ENCODE assay signal across 8 cellular contexts in genomic region chr10:96025566-96025965, GRCh38. TPM values are rescaled to one million over a fixed set of nuclear protein-coding genes. Genes with fewer than 3 reads are reported as not detected.
A peak's percentile ranks its signal among the peaks of the same experiment; 100 is the strongest.
DNase-seq lines count a peak whose midpoint lies in the region; ATAC-seq and TF ChIP-seq lines count a peak whose summit lies in the region.
"Had no signal": no experiment of that assay in that cellular context is flagged by ENCODE, and none has a peak within 500 bp of the region (broad histone marks: within the 10 kb centered on the region; RNA-seq: fewer than 3 reads in every experiment).

No MANE protein-coding gene starts in this region.

- no peaks in the 10 kb centered on the region for H3K9me3 ChIP-seq in esophagus squamous epithelium
- H3K9me3 ChIP-seq: adrenal gland had no signal

- no peaks in the 10 kb centered on the region for H3K36me3 Mint-ChIP-seq in naive B cell
- H3K36me3 Mint-ChIP-seq in activated T-helper 2 cell treated with anti-CD3 and anti-CD28 coated beads, Interferon-gamma antibody, Interleukin-2, Interleukin-4, amounts not matched to agents 10 μg/mL and 5 μg/mL and 100 μg/mL, durations not matched to agents 14 hours and 24 hours and 36 hours (ENCODE audit: low read depth): no peaks in the 10 kb centered on the region

- H3K4me1 ChIP-seq in esophagus squamous epithelium: no peaks in the 10 kb centered on the region
- H3K4me1 ChIP-seq: adrenal gland had no signal

- H3K27me3 Mint-ChIP-seq in naive B cell: no peaks in the 10 kb centered on the region
- peaks cover 12% of the 10 kb centered on the region for H3K27me3 Mint-ChIP-seq in activated T-helper 2 cell treated with anti-CD3 and anti-CD28 coated beads, Interferon-gamma antibody, Interleukin-2, Interleukin-4, amounts not matched to agents 10 μg/mL and 5 μg/mL and 100 μg/mL, durations not matched to agents 14 hours and 24 hours and 36 hours (ENCODE audit: low read depth)

- H3K9me3 Mint-ChIP-seq in naive B cell: no peaks in the 10 kb centered on the region
- no peaks in the 10 kb centered on the region for H3K9me3 Mint-ChIP-seq in activated T-helper 2 cell treated with anti-CD3 and anti-CD28 coated beads, Interferon-gamma antibody, Interleukin-2, Interleukin-4, amounts not matched to agents 10 μg/mL and 5 μg/mL and 100 μg/mL, durations not matched to agents 14 hours and 24 hours and 36 hours

- no peaks in the 10 kb centered on the region for H3K27me3 ChIP-seq in esophagus squamous epithelium
- H3K27me3 ChIP-seq: adrenal gland had no signal

- ATAC-seq in HG02870 (IDR thresholded peaks at IDR 0.05; ENCODE audit: unreplicated experiment) (peak; percentile 77), naive B cell (ENCODE audit: low read depth in 2 of 2) (peak; percentile 55 to 57), HG02852 (IDR thresholded peaks at IDR 0.05; ENCODE audit: unreplicated experiment) (no peak)

- POLR2A ChIA-PET in GM10248 (lab: Yijun Ruan, JAX): no interaction called here

- 82 to 86% methylated on average over 3 of the region's 3 CpGs for WGBS in esophagus squamous epithelium, 2 donors

- intact Hi-C loops in activated T-helper 2 cell treated with anti-CD3 and anti-CD28 coated beads, Interferon-gamma antibody, Interleukin-2, Interleukin-4, amounts not matched to agents 10 μg/mL and 5 μg/mL and 100 μg/mL, durations not matched to agents 14 hours and 24 hours and 36 hours (cut with micrococcal nuclease): no loop called here
- intact Hi-C loops in esophagus squamous epithelium (cut with DNase I): no loop called here

- H3K4me3 Mint-ChIP-seq in naive B cell: no peak overlapping the region
- no peak overlapping the region for H3K4me3 Mint-ChIP-seq in activated T-helper 2 cell treated with anti-CD3 and anti-CD28 coated beads, Interferon-gamma antibody, Interleukin-2, Interleukin-4, amounts not matched to agents 10 μg/mL and 5 μg/mL and 100 μg/mL, durations not matched to agents 14 hours and 24 hours and 36 hours (ENCODE audit: low read depth)

- DNase-seq in GM10248 (ENCODE audit: extremely low spot score) (peak; percentile 22), naive B cell (no peak), esophagus squamous epithelium (lab: John Stamatoyannopoulos, UW) (no peak)
- DNase-seq in activated T-helper 2 cell treated with anti-CD3 and anti-CD28 coated beads, Interferon-gamma antibody, Interleukin-2, Interleukin-4, amounts not matched to agents 10 μg/mL and 5 μg/mL and 100 μg/mL, durations not matched to agents 14 hours and 24 hours and 36 hours (ENCODE audit: low spot score): no peak
- DNase-seq: adrenal gland had no signal

- H3K4me1 Mint-ChIP-seq in naive B cell: no peaks in the 10 kb centered on the region
- no peaks in the 10 kb centered on the region for H3K4me1 Mint-ChIP-seq in activated T-helper 2 cell treated with anti-CD3 and anti-CD28 coated beads, Interferon-gamma antibody, Interleukin-2, Interleukin-4, amounts not matched to agents 10 μg/mL and 5 μg/mL and 100 μg/mL, durations not matched to agents 14 hours and 24 hours and 36 hours (ENCODE audit: low read depth)

- H3K36me3 ChIP-seq in esophagus squamous epithelium: no peaks in the 10 kb centered on the region
- H3K36me3 ChIP-seq: adrenal gland had no signal

- TF ChIP-seq CTCF in GM10248 (IDR thresholded peaks at IDR 0.05; ENCODE audit: control extremely low read depth, extremely low read depth, low read depth, missing control alignments) (peak; percentile 16), WI38 (IDR thresholded peaks at IDR 0.05; ENCODE audit: low read depth, low read length) (0 out of 2 replicates have a peak, but pooled peaks have one; percentile 4), esophagus squamous epithelium (IDR thresholded peaks at IDR 0.05) (no peak)

- H3K4me3 ChIP-seq in WI38 (ENCODE audit: low read depth, low read length) (no peak overlapping the region), esophagus squamous epithelium (no peak overlapping the region)
- H3K4me3 ChIP-seq: adrenal gland had no signal

- CTCF ChIA-PET in GM10248 (lab: Yijun Ruan, JAX): interaction anchor here (1.3 to 1.7 kb wide), 2 partner anchors 8 to 10 kb away, joined by 4 to 7 read pairs; no protein-coding TSS in a partner anchor

- peak overlapping the region in 2 of 6 donors; percentile 27 to 46 for H3K27ac Mint-ChIP-seq in naive B cell
- no peak overlapping the region for H3K27ac Mint-ChIP-seq in activated T-helper 2 cell treated with anti-CD3 and anti-CD28 coated beads, Interferon-gamma antibody, Interleukin-2, Interleukin-4, amounts not matched to agents 10 μg/mL and 5 μg/mL and 100 μg/mL, durations not matched to agents 14 hours and 24 hours and 36 hours

- no peak overlapping the region for H3K27ac ChIP-seq in esophagus squamous epithelium
- H3K27ac ChIP-seq: adrenal gland had no signal

- no peak for TF ChIP-seq POLR2A in esophagus squamous epithelium (IDR thresholded peaks at IDR 0.05)

RNA-seq across cellular contexts. Expression of gene CCNJ, which starts 17.8 kb away (rescaled TPM):
- polyA plus RNA-seq in naive B cell (ENCODE audit: low read depth in 6 of 6): 1 to 10 TPM in 3 of 6 donors, under 1 TPM in 2, not detected in 1; 0.88 to 1.5 (median 1.2) TPM
- 8.3 and 9.3 TPM in 2 replicates for total RNA-seq in activated T-helper 2 cell treated with anti-CD3 and anti-CD28 coated beads, Interferon-gamma antibody, Interleukin-2, Interleukin-4, amounts not matched to agents 10 μg/mL and 5 μg/mL and 100 μg/mL, durations not matched to agents 14 hours and 24 hours and 36 hours
- total RNA-seq in esophagus squamous epithelium: 1 to 10 TPM; 1.5 to 4.2 (median 2.8) TPM

Comparison
In these comparisons a context has a peak if more than half of its experiments do, and no peak if none do; other contexts are left out.
1. CTCF ChIP-seq: peak in GM10248 (single experiment) and WI38 (single experiment); none in esophagus squamous epithelium (0 of 6).